ENCODE assay signal across 1 cellular context in the genomic region with DNA sequence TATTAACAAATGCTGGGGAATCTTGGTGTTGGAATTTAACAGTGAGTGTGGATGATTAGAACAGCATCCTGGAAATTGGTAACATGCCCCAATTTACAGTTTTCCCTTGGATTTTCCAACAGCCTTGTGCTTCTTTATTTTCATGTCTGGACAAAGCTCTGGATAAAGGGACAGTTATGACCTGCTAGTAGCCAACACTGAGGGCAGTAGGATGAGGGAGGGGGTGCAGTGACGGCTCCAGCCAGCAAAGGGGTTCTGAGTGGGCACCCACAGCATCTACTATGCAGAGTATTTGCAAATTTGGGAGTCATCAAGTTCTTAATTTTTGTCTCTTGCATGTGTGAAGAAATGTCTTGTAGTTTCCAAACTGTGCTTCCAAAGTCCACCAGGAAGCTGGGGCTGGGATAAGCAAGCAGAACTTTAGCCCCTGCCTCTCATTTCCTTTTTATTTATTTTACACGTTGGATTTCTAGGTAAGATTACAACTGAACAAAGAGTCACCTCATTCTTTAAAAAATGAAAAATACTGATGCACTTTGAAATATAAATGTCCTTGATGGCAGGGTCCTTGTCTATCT.
TF ChIP-seq lines count a peak whose summit lies in the region.

No MANE protein-coding gene starts in this region.

TF ChIP-seq in HepG2, 621 proteins besides CTCF, POLR2A, EP300 and RAD21 (continued from another document and continues in another):
- TF ChIP-seq, protein P1, sequence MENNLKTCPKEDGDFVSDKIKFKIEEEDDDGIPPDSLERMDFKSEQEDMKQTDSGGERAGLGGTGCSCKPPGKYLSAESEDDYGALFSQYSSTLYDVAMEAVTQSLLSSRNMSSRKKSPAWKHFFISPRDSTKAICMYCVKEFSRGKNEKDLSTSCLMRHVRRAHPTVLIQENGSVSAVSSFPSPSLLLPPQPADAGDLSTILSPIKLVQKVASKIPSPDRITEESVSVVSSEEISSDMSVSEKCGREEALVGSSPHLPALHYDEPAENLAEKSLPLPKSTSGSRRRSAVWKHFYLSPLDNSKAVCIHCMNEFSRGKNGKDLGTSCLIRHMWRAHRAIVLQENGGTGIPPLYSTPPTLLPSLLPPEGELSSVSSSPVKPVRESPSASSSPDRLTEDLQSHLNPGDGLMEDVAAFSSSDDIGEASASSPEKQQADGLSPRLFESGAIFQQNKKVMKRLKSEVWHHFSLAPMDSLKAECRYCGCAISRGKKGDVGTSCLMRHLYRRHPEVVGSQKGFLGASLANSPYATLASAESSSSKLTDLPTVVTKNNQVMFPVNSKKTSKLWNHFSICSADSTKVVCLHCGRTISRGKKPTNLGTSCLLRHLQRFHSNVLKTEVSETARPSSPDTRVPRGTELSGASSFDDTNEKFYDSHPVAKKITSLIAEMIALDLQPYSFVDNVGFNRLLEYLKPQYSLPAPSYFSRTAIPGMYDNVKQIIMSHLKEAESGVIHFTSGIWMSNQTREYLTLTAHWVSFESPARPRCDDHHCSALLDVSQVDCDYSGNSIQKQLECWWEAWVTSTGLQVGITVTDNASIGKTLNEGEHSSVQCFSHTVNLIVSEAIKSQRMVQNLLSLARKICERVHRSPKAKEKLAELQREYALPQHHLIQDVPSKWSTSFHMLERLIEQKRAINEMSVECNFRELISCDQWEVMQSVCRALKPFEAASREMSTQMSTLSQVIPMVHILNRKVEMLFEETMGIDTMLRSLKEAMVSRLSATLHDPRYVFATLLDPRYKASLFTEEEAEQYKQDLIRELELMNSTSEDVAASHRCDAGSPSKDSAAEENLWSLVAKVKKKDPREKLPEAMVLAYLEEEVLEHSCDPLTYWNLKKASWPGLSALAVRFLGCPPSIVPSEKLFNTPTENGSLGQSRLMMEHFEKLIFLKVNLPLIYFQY (CRISPR knock-in tag; IDR thresholded peaks at IDR 0.05; ENCODE audit: borderline replicate concordance): no peak
- TF ChIP-seq TCF12 (IDR thresholded peaks at IDR 0.05) (no peak), TCF12 (CRISPR knock-in tag; IDR thresholded peaks at IDR 0.05) (no peak), ZNF121 (CRISPR knock-in tag; IDR thresholded peaks at IDR 0.05) (no peak), SETDB1 (CRISPR knock-in tag; IDR thresholded peaks at IDR 0.05; ENCODE audit: borderline replicate concordance) (no peak), DBP (CRISPR knock-in tag; IDR thresholded peaks at IDR 0.05; ENCODE audit: not compliant biosample characterization) (no peak), CBX2 (IDR thresholded peaks at IDR 0.05; ENCODE audit: low read depth, low read length) (no peak), CBX2 (CRISPR knock-in tag; IDR thresholded peaks at IDR 0.05; ENCODE audit: low read depth) (no peak), MTERF4 (CRISPR knock-in tag; IDR thresholded peaks at IDR 0.05) (no peak), KLF9 (CRISPR knock-in tag; IDR thresholded peaks at IDR 0.05; ENCODE audit: low read depth) (no peak), ZNF335 (CRISPR knock-in tag; IDR thresholded peaks at IDR 0.05) (no peak), NR1H2 (CRISPR knock-in tag; IDR thresholded peaks at IDR 0.05; ENCODE audit: borderline replicate concordance, low read depth) (no peak), NFE2L1 (CRISPR knock-in tag; IDR thresholded peaks at IDR 0.05; ENCODE audit: borderline replicate concordance) (no peak), EED (CRISPR knock-in tag; IDR thresholded peaks at IDR 0.05) (no peak), LCORL (IDR thresholded peaks at IDR 0.05) (peak; percentile 67; the same call in 1 of the 2 replicates), LCORL (CRISPR knock-in tag; IDR thresholded peaks at IDR 0.05) (peak; percentile 90), FOXK2 (IDR thresholded peaks at IDR 0.05) (no peak), STAT5B (CRISPR knock-in tag; IDR thresholded peaks at IDR 0.05) (no peak), MBD4 (IDR thresholded peaks at IDR 0.05; ENCODE audit: borderline replicate concordance, low read length) (no peak; the same call in 1 of the 2 replicates), POLR2AphosphoS2 (IDR thresholded peaks at IDR 0.05; ENCODE audit: low read depth, low read length) (no peak), ZMYM4 (CRISPR knock-in tag; IDR thresholded peaks at IDR 0.05) (peak; percentile 58; the same call in 1 of the 2 replicates), ZNF549 (CRISPR knock-in tag; IDR thresholded peaks at IDR 0.05) (no peak), LBX2 (CRISPR knock-in tag; IDR thresholded peaks at IDR 0.05; ENCODE audit: borderline replicate concordance) (no peak), KAT7 (CRISPR knock-in tag; IDR thresholded peaks at IDR 0.05; ENCODE audit: borderline replicate concordance) (no peak; the same call in 1 of the 2 replicates), ARID5B (CRISPR knock-in tag; IDR thresholded peaks at IDR 0.05) (peak; percentile 93), RBM39 (IDR thresholded peaks at IDR 0.05; ENCODE audit: low read depth, low read length, poor library complexity, severe bottlenecking) (no peak), DPF2 (CRISPR knock-in tag; IDR thresholded peaks at IDR 0.05; ENCODE audit: borderline replicate concordance, low read depth) (peak; percentile 74; the same call in 1 of the 2 replicates)
- TF ChIP-seq, protein P2, sequence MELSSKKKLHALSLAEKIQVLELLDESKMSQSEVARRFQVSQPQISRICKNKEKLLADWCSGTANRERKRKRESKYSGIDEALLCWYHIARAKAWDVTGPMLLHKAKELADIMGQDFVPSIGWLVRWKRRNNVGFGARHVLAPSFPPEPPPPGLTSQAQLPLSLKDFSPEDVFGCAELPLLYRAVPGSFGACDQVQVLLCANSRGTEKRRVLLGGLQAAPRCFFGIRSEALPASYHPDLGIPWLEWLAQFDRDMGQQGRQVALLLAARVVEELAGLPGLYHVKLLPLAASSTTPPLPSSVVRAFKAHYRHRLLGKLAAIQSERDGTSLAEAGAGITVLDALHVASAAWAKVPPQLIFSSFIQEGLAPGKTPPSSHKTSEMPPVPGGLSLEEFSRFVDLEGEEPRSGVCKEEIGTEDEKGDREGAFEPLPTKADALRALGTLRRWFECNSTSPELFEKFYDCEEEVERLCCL (CRISPR knock-in tag; IDR thresholded peaks at IDR 0.05; ENCODE audit: borderline replicate concordance): no peak
- TF ChIP-seq, protein P3, sequence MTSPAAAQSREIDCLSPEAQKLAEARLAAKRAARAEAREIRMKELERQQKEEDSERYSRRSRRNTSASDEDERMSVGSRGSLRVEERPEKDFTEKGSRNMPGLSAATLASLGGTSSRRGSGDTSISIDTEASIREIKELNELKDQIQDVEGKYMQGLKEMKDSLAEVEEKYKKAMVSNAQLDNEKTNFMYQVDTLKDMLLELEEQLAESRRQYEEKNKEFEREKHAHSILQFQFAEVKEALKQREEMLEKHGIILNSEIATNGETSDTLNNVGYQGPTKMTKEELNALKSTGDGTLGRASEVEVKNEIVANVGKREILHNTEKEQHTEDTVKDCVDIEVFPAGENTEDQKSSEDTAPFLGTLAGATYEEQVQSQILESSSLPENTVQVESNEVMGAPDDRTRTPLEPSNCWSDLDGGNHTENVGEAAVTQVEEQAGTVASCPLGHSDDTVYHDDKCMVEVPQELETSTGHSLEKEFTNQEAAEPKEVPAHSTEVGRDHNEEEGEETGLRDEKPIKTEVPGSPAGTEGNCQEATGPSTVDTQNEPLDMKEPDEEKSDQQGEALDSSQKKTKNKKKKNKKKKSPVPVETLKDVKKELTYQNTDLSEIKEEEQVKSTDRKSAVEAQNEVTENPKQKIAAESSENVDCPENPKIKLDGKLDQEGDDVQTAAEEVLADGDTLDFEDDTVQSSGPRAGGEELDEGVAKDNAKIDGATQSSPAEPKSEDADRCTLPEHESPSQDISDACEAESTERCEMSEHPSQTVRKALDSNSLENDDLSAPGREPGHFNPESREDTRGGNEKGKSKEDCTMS (CRISPR knock-in tag; conservative IDR thresholded peaks at IDR 0.05): no peak
- TF ChIP-seq, protein P4, sequence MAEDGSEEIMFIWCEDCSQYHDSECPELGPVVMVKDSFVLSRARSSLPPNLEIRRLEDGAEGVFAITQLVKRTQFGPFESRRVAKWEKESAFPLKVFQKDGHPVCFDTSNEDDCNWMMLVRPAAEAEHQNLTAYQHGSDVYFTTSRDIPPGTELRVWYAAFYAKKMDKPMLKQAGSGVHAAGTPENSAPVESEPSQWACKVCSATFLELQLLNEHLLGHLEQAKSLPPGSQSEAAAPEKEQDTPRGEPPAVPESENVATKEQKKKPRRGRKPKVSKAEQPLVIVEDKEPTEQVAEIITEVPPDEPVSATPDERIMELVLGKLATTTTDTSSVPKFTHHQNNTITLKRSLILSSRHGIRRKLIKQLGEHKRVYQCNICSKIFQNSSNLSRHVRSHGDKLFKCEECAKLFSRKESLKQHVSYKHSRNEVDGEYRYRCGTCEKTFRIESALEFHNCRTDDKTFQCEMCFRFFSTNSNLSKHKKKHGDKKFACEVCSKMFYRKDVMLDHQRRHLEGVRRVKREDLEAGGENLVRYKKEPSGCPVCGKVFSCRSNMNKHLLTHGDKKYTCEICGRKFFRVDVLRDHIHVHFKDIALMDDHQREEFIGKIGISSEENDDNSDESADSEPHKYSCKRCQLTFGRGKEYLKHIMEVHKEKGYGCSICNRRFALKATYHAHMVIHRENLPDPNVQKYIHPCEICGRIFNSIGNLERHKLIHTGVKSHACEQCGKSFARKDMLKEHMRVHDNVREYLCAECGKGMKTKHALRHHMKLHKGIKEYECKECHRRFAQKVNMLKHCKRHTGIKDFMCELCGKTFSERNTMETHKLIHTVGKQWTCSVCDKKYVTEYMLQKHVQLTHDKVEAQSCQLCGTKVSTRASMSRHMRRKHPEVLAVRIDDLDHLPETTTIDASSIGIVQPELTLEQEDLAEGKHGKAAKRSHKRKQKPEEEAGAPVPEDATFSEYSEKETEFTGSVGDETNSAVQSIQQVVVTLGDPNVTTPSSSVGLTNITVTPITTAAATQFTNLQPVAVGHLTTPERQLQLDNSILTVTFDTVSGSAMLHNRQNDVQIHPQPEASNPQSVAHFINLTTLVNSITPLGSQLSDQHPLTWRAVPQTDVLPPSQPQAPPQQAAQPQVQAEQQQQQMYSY (CRISPR knock-in tag; IDR thresholded peaks at IDR 0.05): no peak
- TF ChIP-seq, protein P5, sequence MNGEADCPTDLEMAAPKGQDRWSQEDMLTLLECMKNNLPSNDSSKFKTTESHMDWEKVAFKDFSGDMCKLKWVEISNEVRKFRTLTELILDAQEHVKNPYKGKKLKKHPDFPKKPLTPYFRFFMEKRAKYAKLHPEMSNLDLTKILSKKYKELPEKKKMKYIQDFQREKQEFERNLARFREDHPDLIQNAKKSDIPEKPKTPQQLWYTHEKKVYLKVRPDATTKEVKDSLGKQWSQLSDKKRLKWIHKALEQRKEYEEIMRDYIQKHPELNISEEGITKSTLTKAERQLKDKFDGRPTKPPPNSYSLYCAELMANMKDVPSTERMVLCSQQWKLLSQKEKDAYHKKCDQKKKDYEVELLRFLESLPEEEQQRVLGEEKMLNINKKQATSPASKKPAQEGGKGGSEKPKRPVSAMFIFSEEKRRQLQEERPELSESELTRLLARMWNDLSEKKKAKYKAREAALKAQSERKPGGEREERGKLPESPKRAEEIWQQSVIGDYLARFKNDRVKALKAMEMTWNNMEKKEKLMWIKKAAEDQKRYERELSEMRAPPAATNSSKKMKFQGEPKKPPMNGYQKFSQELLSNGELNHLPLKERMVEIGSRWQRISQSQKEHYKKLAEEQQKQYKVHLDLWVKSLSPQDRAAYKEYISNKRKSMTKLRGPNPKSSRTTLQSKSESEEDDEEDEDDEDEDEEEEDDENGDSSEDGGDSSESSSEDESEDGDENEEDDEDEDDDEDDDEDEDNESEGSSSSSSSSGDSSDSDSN (CRISPR knock-in tag; IDR thresholded peaks at IDR 0.05): no peak
- TF ChIP-seq, protein P6, sequence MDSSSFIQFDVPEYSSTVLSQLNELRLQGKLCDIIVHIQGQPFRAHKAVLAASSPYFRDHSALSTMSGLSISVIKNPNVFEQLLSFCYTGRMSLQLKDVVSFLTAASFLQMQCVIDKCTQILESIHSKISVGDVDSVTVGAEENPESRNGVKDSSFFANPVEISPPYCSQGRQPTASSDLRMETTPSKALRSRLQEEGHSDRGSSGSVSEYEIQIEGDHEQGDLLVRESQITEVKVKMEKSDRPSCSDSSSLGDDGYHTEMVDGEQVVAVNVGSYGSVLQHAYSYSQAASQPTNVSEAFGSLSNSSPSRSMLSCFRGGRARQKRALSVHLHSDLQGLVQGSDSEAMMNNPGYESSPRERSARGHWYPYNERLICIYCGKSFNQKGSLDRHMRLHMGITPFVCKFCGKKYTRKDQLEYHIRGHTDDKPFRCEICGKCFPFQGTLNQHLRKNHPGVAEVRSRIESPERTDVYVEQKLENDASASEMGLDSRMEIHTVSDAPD (CRISPR knock-in tag; IDR thresholded peaks at IDR 0.05): 0 out of 2 replicates have a peak, but pooled peaks have one; percentile 27
